ENCODE assay signal across 11 cellular contexts in genomic region chr9:95171001-95171400, GRCh38.
DNase-seq lines count a peak whose midpoint lies in the region; ATAC-seq and TF ChIP-seq lines count a peak whose summit lies in the region.
"Had no signal": no experiment of that assay in that cellular context is flagged by ENCODE, and none has a peak within 500 bp of the region (broad histone marks: within the 10 kb centered on the region; RNA-seq: fewer than 3 reads in every experiment).

No MANE protein-coding gene starts in this region.

- CTCF ChIA-PET in A673 (lab: Charles Lee), result no interaction called here

- H2AFZ ChIP-seq in OCI-LY3 (ENCODE audit: low read depth, low read length), result no peak overlapping the region

- H3K4me3 ChIP-seq in A673 (ENCODE audit: low read depth, low read length, poor library complexity, severe bottlenecking) (peak overlapping the region; percentile 2), OCI-LY3 (ENCODE audit: low read length) (peak overlapping the region; percentile 20), epithelial cell of esophagus (ENCODE audit: low read length) (no peak overlapping the region), lower leg skin (ENCODE audit: low read depth, poor library complexity, severe bottlenecking) (no peak overlapping the region)
- H3K4me3 ChIP-seq: tibial artery had no signal

- H4K20me1 ChIP-seq in OCI-LY3 (ENCODE audit: insufficient read depth, low read length), result no peaks in the 10 kb centered on the region

- TF ChIP-seq POLR2A in lower leg skin (IDR thresholded peaks at IDR 0.05), result no peak

- intact Hi-C loops in A673 (cut with micrococcal nuclease; ENCODE audit: unreplicated experiment) (no loop called here), lower leg skin (cut with DNase I; ENCODE audit: low total_unique reads) (no loop called here)

- WGBS in lower leg skin, 2 donors, result 72 to 77% methylated on average over 4 of the region's 4 CpGs

- ATAC-seq in GM19463 (IDR thresholded peaks at IDR 0.05; ENCODE audit: unreplicated experiment), result no peak
- ATAC-seq in stimulated activated naive B cell treated with anti-CD40 and anti-IgM and Interleukin-4, amounts not matched to agents 10 μg/mL and 1 μg/mL and 100 μg/mL, for 72 hours (replicated peaks), result no peak

- no TSS peak for BruUV-seq in A673 (replicated peaks; lab: Mats Ljungman, UMichigan)

- peaks cover 17 to 39% of the 10 kb centered on the region in 2 donors for H3K36me3 Mint-ChIP-seq in stimulated activated naive B cell treated with anti-CD40 and anti-IgM and Interleukin-4, amounts not matched to agents 10 μg/mL and 1 μg/mL and 100 μg/mL, for 72 hours

- H3K27ac ChIP-seq in A673 (ENCODE audit: low read depth, low read length, poor library complexity, severe bottlenecking), result peak overlapping the region; percentile 59
- H3K27ac ChIP-seq in OCI-LY3 (ENCODE audit: low read length), result peak overlapping the region; percentile 18
- H3K27ac ChIP-seq: neutrophil, tibial artery had no signal

- H3K27me3 ChIP-seq in A673 (replicated peaks; ENCODE audit: insufficient read depth, low read depth, low read length, poor library complexity) (no peaks in the 10 kb centered on the region), OCI-LY3 (ENCODE audit: low read depth, low read length) (no peaks in the 10 kb centered on the region)
- H3K27me3 ChIP-seq: neutrophil, tibial artery had no signal

- H3K9ac ChIP-seq in OCI-LY3 (ENCODE audit: low read length), result no peak overlapping the region

- peaks cover 3 to 8% of the 10 kb centered on the region in 2 donors for H3K9me3 Mint-ChIP-seq in stimulated activated naive B cell treated with anti-CD40 and anti-IgM and Interleukin-4, amounts not matched to agents 10 μg/mL and 1 μg/mL and 100 μg/mL, for 72 hours

- peaks cover 32% of the 10 kb centered on the region for H3K4me1 ChIP-seq in A673 (ENCODE audit: insufficient read depth, low read length, poor library complexity, severe bottlenecking)
- peaks cover 17% of the 10 kb centered on the region for H3K4me1 ChIP-seq in OCI-LY3 (ENCODE audit: low read length)
- H3K4me1 ChIP-seq: tibial artery had no signal

- H3K4me3 Mint-ChIP-seq in stimulated activated naive B cell treated with anti-CD40 and anti-IgM and Interleukin-4, amounts not matched to agents 10 μg/mL and 1 μg/mL and 100 μg/mL, for 72 hours, result no peak overlapping the region

- no peaks in the 10 kb centered on the region for H3K27me3 Mint-ChIP-seq in stimulated activated naive B cell treated with anti-CD40 and anti-IgM and Interleukin-4, amounts not matched to agents 10 μg/mL and 1 μg/mL and 100 μg/mL, for 72 hours

- no peak for TF ChIP-seq CTCF in A673 (conservative IDR thresholded peaks at IDR 0.05; ENCODE audit: low read depth, low read length)
- no peak for TF ChIP-seq CTCF in GM20000 (IDR thresholded peaks at IDR 0.05; ENCODE audit: extremely low read depth, missing control alignments)
- no peak for TF ChIP-seq CTCF in OCI-LY3 (IDR thresholded peaks at IDR 0.05; ENCODE audit: low read depth, low read length)
- no peak for TF ChIP-seq CTCF in epithelial cell of esophagus (IDR thresholded peaks at IDR 0.05; ENCODE audit: insufficient read depth, low read depth, low read length, missing control alignments)
- TF ChIP-seq CTCF in lower leg skin (IDR thresholded peaks at IDR 0.05), result no peak

- H3K79me2 ChIP-seq in OCI-LY3 (ENCODE audit: low read length), result no peaks in the 10 kb centered on the region

- H3K4me2 ChIP-seq in OCI-LY3 (ENCODE audit: low read length), result peak overlapping the region; percentile 58

- POLR2A ChIA-PET in A673 (lab: Charles Lee; ENCODE audit: low non-redundant PET), result interaction anchor here (0.6 kb wide), 1 partner anchor 79 kb away, joined by 4 read pairs; no protein-coding TSS in a partner anchor

- H3K36me3 ChIP-seq in A673 (ENCODE audit: insufficient read depth, low read length, poor library complexity, severe bottlenecking) (no peaks in the 10 kb centered on the region), OCI-LY3 (replicated peaks; ENCODE audit: low read depth, low read length) (peaks cover 4% of the 10 kb centered on the region)
- H3K36me3 ChIP-seq: neutrophil, tibial artery had no signal

- DNase-seq in A673 (ENCODE audit: low spot score), result peak; percentile 77
- DNase-seq in GM20000 (ENCODE audit: low spot score), result peak; percentile 47
- peak; percentile 79 for DNase-seq in epithelial cell of esophagus (ENCODE audit: low read depth)
- no peak for DNase-seq in lower leg skin (ENCODE audit: low spot score in 2 of 2)
- no peak for DNase-seq in AG08396 (ENCODE audit: low spot score)
- no peak for DNase-seq in stimulated activated naive B cell treated with anti-CD40 and anti-IgM and Interleukin-4, amounts not matched to agents 10 μg/mL and 1 μg/mL and 100 μg/mL, for 72 hours
- DNase-seq: amniotic stem cell, tibial artery had no signal

- H3K9me3 ChIP-seq in A673 (ENCODE audit: low read depth, low read length, poor library complexity, severe bottlenecking) (no peaks in the 10 kb centered on the region), OCI-LY3 (ENCODE audit: insufficient read depth, low read length) (no peaks in the 10 kb centered on the region)
- H3K9me3 ChIP-seq: neutrophil, tibial artery had no signal

- no peak overlapping the region for H3K27ac Mint-ChIP-seq in stimulated activated naive B cell treated with anti-CD40 and anti-IgM and Interleukin-4, amounts not matched to agents 10 μg/mL and 1 μg/mL and 100 μg/mL, for 72 hours

- H3K4me1 Mint-ChIP-seq in stimulated activated naive B cell treated with anti-CD40 and anti-IgM and Interleukin-4, amounts not matched to agents 10 μg/mL and 1 μg/mL and 100 μg/mL, for 72 hours, result peaks cover 1 to 4% of the 10 kb centered on the region in 2 donors

Comparison
In these comparisons a context has a peak if more than half of its experiments do, and no peak if none do; other contexts are left out.
1. DNase-seq: peak in A673 (single experiment), GM20000 (single experiment) and epithelial cell of esophagus (single experiment); none in lower leg skin (0 of 2), AG08396 (single experiment) and stimulated activated naive B cell treated with anti-CD40 and anti-IgM and Interleukin-4, amounts not matched to agents 10 μg/mL and 1 μg/mL and 100 μg/mL, for 72 hours (single experiment).
2. H3K4me3 ChIP-seq: peak in A673 (single experiment) and OCI-LY3 (single experiment); none in epithelial cell of esophagus (single experiment) and lower leg skin (single experiment).